ENCODE assay signal across 8 cellular contexts in the genomic region with DNA sequence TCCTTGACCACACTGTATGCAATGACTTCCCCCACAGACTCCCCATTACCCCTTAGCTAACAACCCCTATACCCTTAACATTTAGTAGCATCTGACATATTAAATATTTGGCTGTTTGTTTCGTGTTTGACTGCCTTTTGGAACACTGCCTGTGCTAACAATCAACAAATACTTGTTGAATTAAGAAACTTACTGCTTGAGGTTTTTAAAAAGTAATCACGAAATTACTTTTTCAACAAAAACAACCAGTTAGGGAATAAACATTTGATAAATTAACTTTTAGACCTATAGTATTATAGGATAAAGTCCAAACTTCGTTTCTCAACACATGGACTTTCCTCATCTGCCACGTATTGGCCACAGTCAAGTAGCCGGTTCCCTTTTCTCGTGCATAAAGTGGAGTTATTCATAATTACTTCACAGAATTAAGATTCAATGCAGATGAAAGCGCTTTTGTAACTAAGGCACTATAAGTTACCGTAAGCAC. TPM values are rescaled to one million over a fixed set of nuclear protein-coding genes. Genes with fewer than 3 reads are reported as not detected.
DNase-seq lines count a peak whose midpoint lies in the region; ATAC-seq and TF ChIP-seq lines count a peak whose summit lies in the region.

No MANE protein-coding gene starts in this region.

- peaks cover 9% of the 10 kb centered on the region; the same call in 1 of the 2 replicates for H3K4me1 ChIP-seq in PC-9 (replicated peaks; ENCODE audit: insufficient read depth)

- POLR2A ChIA-PET in PC-9 (lab: Charles Lee; ENCODE audit: unreplicated experiment), result no interaction called here

- H3K4me3 Mint-ChIP-seq in stimulated activated naive CD8-positive, alpha-beta T cell treated with anti-CD3 and anti-CD28 coated beads, Interleukin-15, amount 100 ng/mL, for 72 hours, result peak overlapping the region; percentile 86 to 89

- H2AFZ ChIP-seq in PC-9, result peak overlapping the region; percentile 77; the same call in 1 of the 2 replicates

- no peaks in the 10 kb centered on the region for H3K9me3 ChIP-seq in PC-9 (ENCODE audit: insufficient read depth, low read depth)

- peaks cover 27% of the 10 kb centered on the region for H3K4me1 Mint-ChIP-seq in stimulated activated naive CD8-positive, alpha-beta T cell treated with anti-CD3 and anti-CD28 coated beads, Interleukin-15, amount 100 ng/mL, for 72 hours

- no peak for TF ChIP-seq CTCF in GM06990 (IDR thresholded peaks at IDR 0.05; ENCODE audit: insufficient read depth, low read length, poor library complexity, severe bottlenecking)
- TF ChIP-seq CTCF in PC-9 (conservative IDR thresholded peaks at IDR 0.05), result no peak
- TF ChIP-seq CTCF in GM13977 (IDR thresholded peaks at IDR 0.05; ENCODE audit: extremely low read depth, insufficient read depth, missing control alignments), result no peak

- no peak overlapping the region for H3K27ac Mint-ChIP-seq in stimulated activated naive CD8-positive, alpha-beta T cell treated with anti-CD3 and anti-CD28 coated beads, Interleukin-15, amount 100 ng/mL, for 72 hours

- peak overlapping the region; percentile 16; the same call in 1 of the 2 replicates for H3K4me3 ChIP-seq in GM06990 (replicated peaks; ENCODE audit: low read depth, low read length)
- H3K4me3 ChIP-seq in PC-9, result peak overlapping the region; percentile 88; the same call in 1 of the 2 replicates

- no peaks in the 10 kb centered on the region for H3K36me3 ChIP-seq in GM06990 (ENCODE audit: control insufficient read depth, insufficient read depth, low read length)
- peaks cover 7% of the 10 kb centered on the region; the same call in 1 of the 2 replicates for H3K36me3 ChIP-seq in PC-9 (ENCODE audit: low read depth)

- H3K27me3 ChIP-seq in GM06990 (replicated peaks; ENCODE audit: control insufficient read depth, insufficient read depth, low read length), result no peaks in the 10 kb centered on the region
- no peaks in the 10 kb centered on the region for H3K27me3 ChIP-seq in PC-9 (ENCODE audit: insufficient read depth, low read depth)

- BruUV-seq in PC-9 (replicated peaks; lab: Mats Ljungman, UMichigan), result no TSS peak

- no peak overlapping the region for H3K27ac ChIP-seq in PC-9

- DNase-seq in GM06990 (ENCODE audit: extremely low read depth, insufficient read length), result no peak
- no peak for DNase-seq in PC-9
- DNase-seq in germinal center (ENCODE audit: low spot score), result peak; percentile 6
- DNase-seq in stimulated activated naive CD8-positive, alpha-beta T cell treated with anti-CD3 and anti-CD28 coated beads, Interleukin-15, amount 100 ng/mL, for 72 hours, result no peak
- no peak for DNase-seq in GM13977 (ENCODE audit: low spot score)
- DNase-seq in DMS 273 (lab: John Stamatoyannopoulos, UW; ENCODE audit: unreplicated experiment), result no peak
- DNase-seq in NCI-H510A treated with DMSO at 0.1 percent for 48 hours (lab: John Stamatoyannopoulos, UW), result no peak

- CTCF ChIA-PET in PC-9 (lab: Charles Lee), result no interaction called here

- H4K20me1 ChIP-seq in PC-9 (ENCODE audit: insufficient read depth), result no peaks in the 10 kb centered on the region

- intact Hi-C loops in PC-9 (cut with micrococcal nuclease; ENCODE audit: unreplicated experiment), result no loop called here

- no peaks in the 10 kb centered on the region for H3K9me3 Mint-ChIP-seq in stimulated activated naive CD8-positive, alpha-beta T cell treated with anti-CD3 and anti-CD28 coated beads, Interleukin-15, amount 100 ng/mL, for 72 hours

- H3K27me3 Mint-ChIP-seq in stimulated activated naive CD8-positive, alpha-beta T cell treated with anti-CD3 and anti-CD28 coated beads, Interleukin-15, amount 100 ng/mL, for 72 hours, result no peaks in the 10 kb centered on the region

- peak; percentile 1 for ATAC-seq in GM21825 (IDR thresholded peaks at IDR 0.05; ENCODE audit: unreplicated experiment)
- ATAC-seq in stimulated activated naive CD8-positive, alpha-beta T cell treated with anti-CD3 and anti-CD28 coated beads, Interleukin-15, amount 100 ng/mL, for 72 hours, result peak; percentile 6

- H3K9me2 ChIP-seq in PC-9 (ENCODE audit: insufficient read depth), result no peaks in the 10 kb centered on the region

- in situ Hi-C loops in GM13977 (cut with MboI; ENCODE audit: low pct_unique_long_range_greater_than_20kb, low sequenced_read_pairs, unreplicated experiment), result no loop called here

- H3F3A ChIP-seq in PC-9 (ENCODE audit: insufficient read depth, low read depth), result no peaks in the 10 kb centered on the region

- H3K79me2 ChIP-seq in PC-9 (ENCODE audit: low read depth), result peaks cover 13% of the 10 kb centered on the region; the same call in 1 of the 2 replicates

- H3K4me2 ChIP-seq in PC-9, result peak overlapping the region; percentile 85

RNA-seq across cellular contexts. Expression of a gene that starts 0.6 kb away (rescaled TPM):
- total RNA-seq in PC-9 (2021), result 24.7 and 29.9 TPM in 2 replicates

RNA-seq across cellular contexts. Expression of a gene that starts 25.3 kb away (rescaled TPM):
- total RNA-seq in PC-9 (2021), result not detected in 2 replicates

RNA-seq across cellular contexts. Expression of a gene that starts 45.3 kb away (rescaled TPM):
- total RNA-seq in PC-9 (2021), result not detected in 2 replicates
